18 cellular contexts compared by ENCODE assay signal in the genomic region with DNA sequence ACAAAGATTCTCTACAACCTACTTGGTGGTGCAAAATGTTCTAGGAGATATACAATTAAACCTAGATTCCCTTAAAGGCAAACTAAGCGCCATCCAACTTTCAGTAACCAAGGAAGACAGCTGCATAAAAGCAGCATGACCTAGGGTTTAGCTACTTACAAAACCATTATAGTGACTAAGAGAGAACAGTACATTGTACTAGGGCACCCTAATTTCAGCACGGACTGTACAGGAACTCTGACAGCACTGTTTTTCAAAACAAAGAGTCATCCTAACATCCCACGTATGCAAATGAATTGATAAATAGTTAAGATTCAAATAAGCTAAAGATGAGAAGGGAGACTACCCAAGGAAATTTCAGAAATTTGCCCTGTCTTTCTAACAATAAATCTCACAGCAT. TPM values are rescaled to one million over a fixed set of nuclear protein-coding genes. Genes with fewer than 3 reads are reported as not detected.
DNase-seq lines count a peak whose midpoint lies in the region; ATAC-seq lines count a peak whose summit lies in the region.
"Had no signal": no experiment of that assay in that cellular context is flagged by ENCODE, and none has a peak within 500 bp of the region (broad histone marks: within the 10 kb centered on the region; RNA-seq: fewer than 3 reads in every experiment).

No MANE protein-coding gene starts in this region.

- H3K4me3 Mint-ChIP-seq in activated naive CD8-positive, alpha-beta T cell treated with anti-CD3 and anti-CD28 coated beads, Interleukin-2, amount 50 U/mL, for 24 hours: no peak overlapping the region
- no peak overlapping the region for H3K4me3 Mint-ChIP-seq in activated naive CD8-positive, alpha-beta T cell treated with anti-CD3 and anti-CD28 coated beads for 36 hours
- no peak overlapping the region for H3K4me3 Mint-ChIP-seq in activated T-helper 17 cell treated with anti-CD3 and anti-CD28 coated beads, Interleukin-2, amount 50 U/mL, for 72 hours
- H3K4me3 Mint-ChIP-seq: nephron progenitor cell had no signal

- no peaks in the 10 kb centered on the region for H3K9me3 Mint-ChIP-seq in activated naive CD8-positive, alpha-beta T cell treated with anti-CD3 and anti-CD28 coated beads, Interleukin-2, amount 50 U/mL, for 24 hours
- no peaks in the 10 kb centered on the region for H3K9me3 Mint-ChIP-seq in activated naive CD8-positive, alpha-beta T cell treated with anti-CD3 and anti-CD28 coated beads for 36 hours
- H3K9me3 Mint-ChIP-seq in activated T-helper 17 cell treated with anti-CD3 and anti-CD28 coated beads, Interleukin-2, amount 50 U/mL, for 72 hours: no peaks in the 10 kb centered on the region
- H3K9me3 Mint-ChIP-seq: nephron progenitor cell had no signal

- H3K4me1 Mint-ChIP-seq in activated naive CD8-positive, alpha-beta T cell treated with anti-CD3 and anti-CD28 coated beads, Interleukin-2, amount 50 U/mL, for 24 hours: peaks cover 53% of the 10 kb centered on the region
- peaks cover 47% of the 10 kb centered on the region for H3K4me1 Mint-ChIP-seq in activated naive CD8-positive, alpha-beta T cell treated with anti-CD3 and anti-CD28 coated beads for 36 hours
- peaks cover 25% of the 10 kb centered on the region for H3K4me1 Mint-ChIP-seq in activated T-helper 17 cell treated with anti-CD3 and anti-CD28 coated beads, Interleukin-2, amount 50 U/mL, for 72 hours
- H3K4me1 Mint-ChIP-seq: nephron progenitor cell had no signal

- no peak overlapping the region for H3K27ac Mint-ChIP-seq in activated naive CD8-positive, alpha-beta T cell treated with anti-CD3 and anti-CD28 coated beads, Interleukin-2, amount 50 U/mL, for 24 hours
- H3K27ac Mint-ChIP-seq in activated naive CD8-positive, alpha-beta T cell treated with anti-CD3 and anti-CD28 coated beads for 36 hours: no peak overlapping the region
- H3K27ac Mint-ChIP-seq in activated T-helper 17 cell treated with anti-CD3 and anti-CD28 coated beads, Interleukin-2, amount 50 U/mL, for 72 hours: no peak overlapping the region

- H3K27me3 Mint-ChIP-seq in activated naive CD8-positive, alpha-beta T cell treated with anti-CD3 and anti-CD28 coated beads, Interleukin-2, amount 50 U/mL, for 24 hours: no peaks in the 10 kb centered on the region
- H3K27me3 Mint-ChIP-seq in activated naive CD8-positive, alpha-beta T cell treated with anti-CD3 and anti-CD28 coated beads for 36 hours: no peaks in the 10 kb centered on the region
- H3K27me3 Mint-ChIP-seq in activated T-helper 17 cell treated with anti-CD3 and anti-CD28 coated beads, Interleukin-2, amount 50 U/mL, for 72 hours: no peaks in the 10 kb centered on the region

- peaks cover 14% of the 10 kb centered on the region for H3K36me3 Mint-ChIP-seq in activated naive CD8-positive, alpha-beta T cell treated with anti-CD3 and anti-CD28 coated beads, Interleukin-2, amount 50 U/mL, for 24 hours (ENCODE audit: low read depth)
- peaks cover 36% of the 10 kb centered on the region for H3K36me3 Mint-ChIP-seq in activated naive CD8-positive, alpha-beta T cell treated with anti-CD3 and anti-CD28 coated beads for 36 hours
- H3K36me3 Mint-ChIP-seq in activated T-helper 17 cell treated with anti-CD3 and anti-CD28 coated beads, Interleukin-2, amount 50 U/mL, for 72 hours (ENCODE audit: low read depth): peaks cover 10% of the 10 kb centered on the region

- DNase-seq in activated naive CD8-positive, alpha-beta T cell treated with anti-CD3 and anti-CD28 coated beads, Interleukin-2, amount 50 U/mL, for 24 hours: no peak
- DNase-seq in activated naive CD8-positive, alpha-beta T cell treated with anti-CD3 and anti-CD28 coated beads for 36 hours: no peak
- DNase-seq in DMS153 treated with DMSO at 0.1 percent for 48 hours (lab: John Stamatoyannopoulos, UW; ENCODE audit: unreplicated experiment) (no peak), HCEC 1CT (no peak)
- DNase-seq: C1 segment of cervical spinal cord, mammary epithelial cell, MM.1S, NCI-H187 treated with DMSO at 0.1 percent for 48 hours, nephron progenitor cell, psoas muscle, T-helper 1 cell, transverse colon, WERI-Rb-1 had no signal

- ATAC-seq in activated naive CD8-positive, alpha-beta T cell treated with anti-CD3 and anti-CD28 coated beads, Interleukin-2, amount 50 U/mL, for 24 hours: peak; percentile 43
- ATAC-seq in HG02938 (IDR thresholded peaks at IDR 0.05; ENCODE audit: unreplicated experiment): peak; percentile 45
- ATAC-seq in activated T-helper 17 cell treated with anti-CD3 and anti-CD28 coated beads, Interleukin-2, amount 50 U/mL, for 72 hours (replicated peaks): peak; percentile 96
- ATAC-seq in HG03457 (IDR thresholded peaks at IDR 0.05; ENCODE audit: unreplicated experiment): no peak
- no peak for ATAC-seq in GM19324 (IDR thresholded peaks at IDR 0.05; ENCODE audit: low FRiP score, unreplicated experiment)
- ATAC-seq: Right ventricle myocardium inferior had no signal

RNA-seq across cellular contexts. Expression of a gene that starts 30.0 kb away (rescaled TPM):
- total RNA-seq in activated naive CD8-positive, alpha-beta T cell treated with anti-CD3 and anti-CD28 coated beads for 36 hours: 10 to 100 TPM; 43.5 to 46.2 TPM
- total RNA-seq in activated T-helper 17 cell treated with anti-CD3 and anti-CD28 coated beads, Interleukin-2, amount 50 U/mL, for 72 hours: 10 to 100 TPM; 30.1 to 42.5 TPM

Comparison
In these comparisons a context has a peak if more than half of its experiments do, and no peak if none do; other contexts are left out.
1. ATAC-seq: peak in activated naive CD8-positive, alpha-beta T cell treated with anti-CD3 and anti-CD28 coated beads, Interleukin-2, amount 50 U/mL, for 24 hours (single experiment), HG02938 (single experiment) and activated T-helper 17 cell treated with anti-CD3 and anti-CD28 coated beads, Interleukin-2, amount 50 U/mL, for 72 hours (single experiment); none in HG03457 (single experiment) and GM19324 (single experiment).